Comparison of ENCODE assay signal across 9 cellular contexts in the genomic region with DNA sequence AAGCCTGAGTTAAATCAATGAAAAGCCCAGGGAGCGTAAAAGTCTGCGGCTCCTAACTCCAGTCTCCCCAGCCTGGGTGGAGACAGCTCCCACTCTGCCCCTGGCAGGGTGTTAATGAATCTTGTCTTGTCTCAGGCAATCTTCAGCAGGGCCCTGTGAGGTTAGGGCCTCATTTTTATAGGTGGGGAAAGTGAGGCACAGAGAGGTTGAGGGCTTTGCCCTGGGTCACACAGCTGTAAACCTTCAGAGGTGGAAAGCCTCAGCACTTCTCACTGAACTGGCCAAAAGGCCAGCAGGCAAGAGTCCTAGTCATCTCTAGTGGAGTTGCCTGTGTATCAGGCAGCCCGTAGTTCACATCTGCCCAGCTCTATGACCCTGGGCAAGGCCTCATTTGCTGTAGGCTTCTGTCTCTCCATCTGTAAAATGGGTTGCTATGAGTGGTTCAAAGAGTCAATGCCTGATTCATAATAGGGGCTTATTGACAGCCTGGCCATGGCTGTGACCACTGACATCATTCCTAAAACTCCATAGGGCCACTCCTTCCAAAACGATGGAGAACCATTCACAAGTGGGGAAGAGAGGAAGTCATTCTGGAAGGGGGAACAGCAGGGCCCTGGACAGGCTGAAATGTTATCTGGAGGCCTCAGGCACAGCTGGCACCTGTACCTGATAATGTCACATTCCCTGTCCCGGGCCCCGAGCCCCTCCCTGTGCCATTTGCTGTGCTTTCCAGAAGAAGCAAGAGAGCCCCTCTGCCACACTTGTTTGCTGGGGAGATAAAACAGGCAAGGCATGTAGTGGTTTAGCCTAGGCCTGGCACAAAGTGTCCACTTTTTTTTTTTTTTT. TPM values are rescaled to one million over a fixed set of nuclear protein-coding genes. Genes with fewer than 3 reads are reported as not detected.
DNase-seq lines count a peak whose midpoint lies in the region; ATAC-seq and TF ChIP-seq lines count a peak whose summit lies in the region.
"Had no signal": no experiment of that assay in that cellular context is flagged by ENCODE, and none has a peak within 500 bp of the region (broad histone marks: within the 10 kb centered on the region; RNA-seq: fewer than 3 reads in every experiment).

No MANE protein-coding gene starts in this region.

- no peak for TF ChIP-seq POLR2A in gastrocnemius medialis (IDR thresholded peaks at IDR 0.05)

- H3K9me3 ChIP-seq in right atrium auricular region (no peaks in the 10 kb centered on the region), gastrocnemius medialis (no peaks in the 10 kb centered on the region)

- TF ChIP-seq CTCF in GM06990 (IDR thresholded peaks at IDR 0.05; ENCODE audit: insufficient read depth, low read length, poor library complexity, severe bottlenecking) (no peak), WI38 (IDR thresholded peaks at IDR 0.05; ENCODE audit: low read depth, low read length) (no peak), right atrium auricular region (IDR thresholded peaks at IDR 0.05) (no peak), gastrocnemius medialis (IDR thresholded peaks at IDR 0.05 in 4 of 5, conservative IDR thresholded peaks at IDR 0.05 in 1 of 5) (no peak)

- H3K36me3 ChIP-seq in GM06990 (ENCODE audit: control insufficient read depth, insufficient read depth, low read length) = peaks cover 4% of the 10 kb centered on the region
- H3K36me3 ChIP-seq in right atrium auricular region = no peaks in the 10 kb centered on the region
- peaks cover 0 to 6% of the 10 kb centered on the region in 2 donors for H3K36me3 ChIP-seq in gastrocnemius medialis

- intact Hi-C loops in gastrocnemius medialis (cut with DNase I; ENCODE audit: low total_unique reads) = no loop called here

- ATAC-seq in gastrocnemius medialis = peak in 1 of 2 donors; percentile 16
- no peak for ATAC-seq in GM21390 (IDR thresholded peaks at IDR 0.05; ENCODE audit: unreplicated experiment)

- DNase-seq in GM06990 (ENCODE audit: extremely low read depth, insufficient read length) = no peak
- no peak for DNase-seq in right atrium auricular region (ENCODE audit: low spot score)
- no peak for DNase-seq in gastrocnemius medialis
- no peak for DNase-seq in SIG-M5 (lab: John Stamatoyannopoulos, UW)
- DNase-seq in DMS153 (lab: John Stamatoyannopoulos, UW) = no peak
- no peak for DNase-seq in NCI-H2081 treated with DMSO at 0.1 percent for 48 hours (lab: John Stamatoyannopoulos, UW)

- H3K4me3 ChIP-seq in GM06990 (replicated peaks; ENCODE audit: low read depth, low read length) = peak overlapping the region; percentile 66
- peak overlapping the region; percentile 91 for H3K4me3 ChIP-seq in WI38 (ENCODE audit: low read depth, low read length)
- H3K4me3 ChIP-seq in right atrium auricular region = peak overlapping the region; percentile 78 to 88
- H3K4me3 ChIP-seq in gastrocnemius medialis = peak overlapping the region; percentile 81 to 96 (median 88)

- peak overlapping the region; percentile 97 for H3K27ac ChIP-seq in right atrium auricular region
- H3K27ac ChIP-seq in gastrocnemius medialis = peak overlapping the region; percentile 94 to 99 (median 98)

- in situ Hi-C loops in gastrocnemius medialis (cut with MboI; ENCODE audit: low sequenced_read_pairs in 4 of 4) = no loop called here

- H3K27me3 ChIP-seq in GM06990 (replicated peaks; ENCODE audit: control insufficient read depth, insufficient read depth, low read length) (no peaks in the 10 kb centered on the region), right atrium auricular region (no peaks in the 10 kb centered on the region), gastrocnemius medialis (no peaks in the 10 kb centered on the region)

- H3K4me1 ChIP-seq in right atrium auricular region = peaks cover 0 to 80% of the 10 kb centered on the region in 2 donors
- H3K4me1 ChIP-seq in gastrocnemius medialis = peaks cover 48 to 54% of the 10 kb centered on the region in 2 donors

RNA-seq across cellular contexts. Expression of a gene that starts 6.0 kb away (rescaled TPM):
- total RNA-seq in right atrium auricular region = 100 to 1,000 TPM in 1 of 2 donors, 10 to 100 TPM in 1; 62.0 to 111 TPM
- total RNA-seq in gastrocnemius medialis = 10 to 100 TPM; 52.4 to 78.1 (median 62.3) TPM

RNA-seq across cellular contexts. Expression of a gene that starts 49.4 kb away (rescaled TPM):
- total RNA-seq in right atrium auricular region (1 to 10 TPM in 1 of 2 donors, not detected in 1; 1.3 TPM), gastrocnemius medialis (not detected)
- total RNA-seq: M059J had no signal
